ENCODE assay signal across 18 cellular contexts in genomic region chr10:72251635-72252034, GRCh38. TPM values are rescaled to one million over a fixed set of nuclear protein-coding genes. Genes with fewer than 3 reads are reported as not detected.
A peak's percentile ranks its signal among the peaks of the same experiment; 100 is the strongest.
DNase-seq lines count a peak whose midpoint lies in the region; ATAC-seq and TF ChIP-seq lines count a peak whose summit lies in the region.
"Had no signal": no experiment of that assay in that cellular context is flagged by ENCODE, and none has a peak within 500 bp of the region (broad histone marks: within the 10 kb centered on the region; RNA-seq: fewer than 3 reads in every experiment).

No MANE protein-coding gene starts in this region.

- intact Hi-C loops in dorsolateral prefrontal cortex (cut with DNase I) = no loop called here

- H3K27ac ChIP-seq in CD8-positive, alpha-beta memory T cell (ENCODE audit: low read depth, low read length) = no peak overlapping the region
- H3K27ac ChIP-seq in dorsolateral prefrontal cortex = peak overlapping the region in 53 of 59 donors; percentile 22 to 100 (median 99)
- H3K27ac ChIP-seq: HL-60 had no signal

- CTCF ChIA-PET in CD8-positive, alpha-beta memory T cell (lab: Charles Lee) = no interaction called here

- H3K27ac Mint-ChIP-seq in T-helper 2 cell treated with Interferon-gamma antibody and Interleukin-4, amounts not matched to agents 5 μg/mL and 100 μg/mL, for 36 hours = peak overlapping the region; percentile 47
- H3K27ac Mint-ChIP-seq in CD8-positive, alpha-beta memory T cell = peak overlapping the region in 7 of 8 donors; percentile 41 to 81 (median 72)
- peak overlapping the region; percentile 67 for H3K27ac Mint-ChIP-seq in stimulated activated memory B cell treated with anti-CD40 and anti-IgM and Interleukin-4, amounts not matched to agents 10 μg/mL and 1 μg/mL and 100 μg/mL, for 72 hours
- H3K27ac Mint-ChIP-seq: activated B cell treated with CpG ODN at 0.5 μM for 24 hours had no signal

- no peak for TF ChIP-seq CTCF in dorsolateral prefrontal cortex (IDR thresholded peaks at IDR 0.05 in 54 of 56, conservative IDR thresholded peaks at IDR 0.05 in 2 of 56; ENCODE audit: low read depth in 1 of 56, partially characterized antibody in 56 of 56)

- peaks cover 92% of the 10 kb centered on the region for H3K4me1 ChIP-seq in CD8-positive, alpha-beta memory T cell (ENCODE audit: insufficient read depth, low read length)

- no peak for DNase-seq in T-helper 2 cell treated with Interferon-gamma antibody and Interleukin-4, amounts not matched to agents 5 μg/mL and 100 μg/mL, for 36 hours (ENCODE audit: low spot score)
- DNase-seq in T-helper 2 cell (no peak), dorsolateral prefrontal cortex (no peak), epidermal melanocyte (ENCODE audit: insufficient read length, low spot score) (no peak)
- no peak for DNase-seq in CD8-positive, alpha-beta memory T cell
- DNase-seq: 8988T; activated B cell treated with CpG ODN at 0.5 μM for 24 hours; aorta; COR-L47; midbrain; NCI-H1436 treated with DMSO at 0.1 percent for 48 hours; ovary; stimulated activated CD4-positive, alpha-beta T cell treated with anti-CD3 and anti-CD28 coated beads, Interleukin-12 subunit alpha, Interleukin-12 subunit beta, amount 100 ng/mL, for 4 hours had no signal

- peaks cover 1% of the 10 kb centered on the region for H3K36me3 Mint-ChIP-seq in T-helper 2 cell treated with Interferon-gamma antibody and Interleukin-4, amounts not matched to agents 5 μg/mL and 100 μg/mL, for 36 hours (ENCODE audit: low read depth)
- no peaks in the 10 kb centered on the region for H3K36me3 Mint-ChIP-seq in CD8-positive, alpha-beta memory T cell
- H3K36me3 Mint-ChIP-seq in stimulated activated memory B cell treated with anti-CD40 and anti-IgM and Interleukin-4, amounts not matched to agents 10 μg/mL and 1 μg/mL and 100 μg/mL, for 72 hours = no peaks in the 10 kb centered on the region

- no peak overlapping the region for H3K4me3 Mint-ChIP-seq in T-helper 2 cell treated with Interferon-gamma antibody and Interleukin-4, amounts not matched to agents 5 μg/mL and 100 μg/mL, for 36 hours
- peak overlapping the region in 4 of 7 donors; percentile 34 to 74 (median 40) for H3K4me3 Mint-ChIP-seq in CD8-positive, alpha-beta memory T cell
- no peak overlapping the region for H3K4me3 Mint-ChIP-seq in stimulated activated memory B cell treated with anti-CD40 and anti-IgM and Interleukin-4, amounts not matched to agents 10 μg/mL and 1 μg/mL and 100 μg/mL, for 72 hours
- H3K4me3 Mint-ChIP-seq: activated B cell treated with CpG ODN at 0.5 μM for 24 hours had no signal

- no peaks in the 10 kb centered on the region for H3K27me3 Mint-ChIP-seq in T-helper 2 cell treated with Interferon-gamma antibody and Interleukin-4, amounts not matched to agents 5 μg/mL and 100 μg/mL, for 36 hours (ENCODE audit: low read depth)
- no peaks in the 10 kb centered on the region for H3K27me3 Mint-ChIP-seq in CD8-positive, alpha-beta memory T cell
- no peaks in the 10 kb centered on the region for H3K27me3 Mint-ChIP-seq in stimulated activated memory B cell treated with anti-CD40 and anti-IgM and Interleukin-4, amounts not matched to agents 10 μg/mL and 1 μg/mL and 100 μg/mL, for 72 hours
- H3K27me3 Mint-ChIP-seq: activated B cell treated with CpG ODN at 0.5 μM for 24 hours had no signal

- no peak overlapping the region for H3K4me3 ChIP-seq in CD8-positive, alpha-beta memory T cell (ENCODE audit: low read length)
- H3K4me3 ChIP-seq in dorsolateral prefrontal cortex = no peak overlapping the region
- H3K4me3 ChIP-seq: HAP-1, ovary had no signal

- H3K27me3 ChIP-seq in CD8-positive, alpha-beta memory T cell (ENCODE audit: insufficient read depth, low read length, poor library complexity, severe bottlenecking) = no peaks in the 10 kb centered on the region
- H3K27me3 ChIP-seq in dorsolateral prefrontal cortex = no peaks in the 10 kb centered on the region
- H3K27me3 ChIP-seq: ovary had no signal

- POLR2A ChIA-PET in CD8-positive, alpha-beta memory T cell (lab: Charles Lee) = interaction anchor here (0.6 kb wide), 1 partner anchor 41 kb away, joined by 3 read pairs; no protein-coding TSS in a partner anchor

- H3K4me1 Mint-ChIP-seq in T-helper 2 cell treated with Interferon-gamma antibody and Interleukin-4, amounts not matched to agents 5 μg/mL and 100 μg/mL, for 36 hours (ENCODE audit: low read depth) = peaks cover 65% of the 10 kb centered on the region
- peaks cover 57 to 85% (median 74%) of the 10 kb centered on the region in 3 donors for H3K4me1 Mint-ChIP-seq in CD8-positive, alpha-beta memory T cell
- peaks cover 76% of the 10 kb centered on the region for H3K4me1 Mint-ChIP-seq in stimulated activated memory B cell treated with anti-CD40 and anti-IgM and Interleukin-4, amounts not matched to agents 10 μg/mL and 1 μg/mL and 100 μg/mL, for 72 hours

- H3K9me3 Mint-ChIP-seq in T-helper 2 cell treated with Interferon-gamma antibody and Interleukin-4, amounts not matched to agents 5 μg/mL and 100 μg/mL, for 36 hours = no peaks in the 10 kb centered on the region
- no peaks in the 10 kb centered on the region for H3K9me3 Mint-ChIP-seq in CD8-positive, alpha-beta memory T cell
- no peaks in the 10 kb centered on the region for H3K9me3 Mint-ChIP-seq in stimulated activated memory B cell treated with anti-CD40 and anti-IgM and Interleukin-4, amounts not matched to agents 10 μg/mL and 1 μg/mL and 100 μg/mL, for 72 hours
- H3K9me3 Mint-ChIP-seq: activated B cell treated with CpG ODN at 0.5 μM for 24 hours had no signal

- no peak for ATAC-seq in stimulated activated memory B cell treated with anti-CD40 and anti-IgM and Interleukin-4, amounts not matched to agents 10 μg/mL and 1 μg/mL and 100 μg/mL, for 72 hours
- ATAC-seq in HG02884 (IDR thresholded peaks at IDR 0.05; ENCODE audit: unreplicated experiment) (no peak), HG03175 (IDR thresholded peaks at IDR 0.05; ENCODE audit: unreplicated experiment) (no peak)

- no peaks in the 10 kb centered on the region for H3K9me3 ChIP-seq in CD8-positive, alpha-beta memory T cell (ENCODE audit: low read length)
- H3K9me3 ChIP-seq: HAP-1, ovary had no signal

- H3K36me3 ChIP-seq in CD8-positive, alpha-beta memory T cell (ENCODE audit: insufficient read depth, low read length) = no peaks in the 10 kb centered on the region
- H3K36me3 ChIP-seq: HAP-1, ovary had no signal

RNA-seq across cellular contexts. Expression of gene DDIT4, which starts 22.1 kb away (rescaled TPM):
- 100 to 1,000 TPM; 144 to 156 TPM for total RNA-seq in CD8-positive, alpha-beta memory T cell
- 183 TPM for polyA plus RNA-seq in CD8-positive, alpha-beta memory T cell
- 100 to 1,000 TPM in 73 of 120 experiments, 10 to 100 TPM in 47; 33.5 to 407 (median 111) TPM for total RNA-seq in dorsolateral prefrontal cortex

RNA-seq across cellular contexts. Expression of gene ASCC1, which starts 35.6 kb away (rescaled TPM):
- total RNA-seq in CD8-positive, alpha-beta memory T cell = 10 to 100 TPM; 36.3 to 43.2 TPM
- polyA plus RNA-seq in CD8-positive, alpha-beta memory T cell = 19.1 TPM
- 10 to 100 TPM; 22.8 to 68.2 (median 40.7) TPM for total RNA-seq in dorsolateral prefrontal cortex

RNA-seq across cellular contexts. Expression of gene ANAPC16, which starts 35.8 kb away (rescaled TPM):
- total RNA-seq in CD8-positive, alpha-beta memory T cell = 10 to 100 TPM; 68.1 to 78.3 TPM
- polyA plus RNA-seq in CD8-positive, alpha-beta memory T cell = 329 TPM
- 10 to 100 TPM; 27.8 to 74.8 (median 40.9) TPM for total RNA-seq in dorsolateral prefrontal cortex

Comparison
In these comparisons a context has a peak if more than half of its experiments do, and no peak if none do; other contexts are left out.
1. H3K4me3 Mint-ChIP-seq: peak in CD8-positive, alpha-beta memory T cell (4 of 7); none in T-helper 2 cell treated with Interferon-gamma antibody and Interleukin-4, amounts not matched to agents 5 μg/mL and 100 μg/mL, for 36 hours (single experiment) and stimulated activated memory B cell treated with anti-CD40 and anti-IgM and Interleukin-4, amounts not matched to agents 10 μg/mL and 1 μg/mL and 100 μg/mL, for 72 hours (single experiment).
2. Peak in every context shown above with its lines, with median percentiles within 50 percentile points of each other: H3K27ac Mint-ChIP-seq.